19 cellular contexts compared by ENCODE assay signal in genomic region chr1:54600947-54601725, GRCh38. TPM values are rescaled to one million over a fixed set of nuclear protein-coding genes. Genes with fewer than 3 reads are reported as not detected.
A peak's percentile ranks its signal among the peaks of the same experiment; 100 is the strongest.
DNase-seq lines count a peak whose midpoint lies in the region; ATAC-seq, FAIRE-seq and TF ChIP-seq lines count a peak whose summit lies in the region.
"Had no signal": no experiment of that assay in that cellular context is flagged by ENCODE, and none has a peak within 500 bp of the region (broad histone marks: within the 10 kb centered on the region; RNA-seq: fewer than 3 reads in every experiment).

No MANE protein-coding gene starts in this region.

- H3K36me3 ChIP-seq in left ventricle myocardium inferior: peaks cover 74% of the 10 kb centered on the region
- no peaks in the 10 kb centered on the region for H3K36me3 ChIP-seq in H1 (ENCODE audit: control insufficient read depth in 2 of 4, insufficient read depth in 4 of 4, low read length in 3 of 4)
- H3K36me3 ChIP-seq: HAP-1 had no signal

- H2BK20ac ChIP-seq in H1 (ENCODE audit: low read length): no peak overlapping the region

- no peak overlapping the region for H2AFZ ChIP-seq in H1 (ENCODE audit: low read length)

- no peak overlapping the region for H3K4me3 Mint-ChIP-seq in nephron

- H3K4me1 ChIP-seq in left ventricle myocardium inferior (no peaks in the 10 kb centered on the region), H1 (replicated peaks in 1 of 4; ENCODE audit: control insufficient read depth in 3 of 4, insufficient read depth in 4 of 4, low read length in 3 of 4) (no peaks in the 10 kb centered on the region; a peak in 1 of 7 replicates)
- H3K4me1 ChIP-seq: HAP-1 had no signal

- no peak overlapping the region for H3K14ac ChIP-seq in H1 (ENCODE audit: insufficient read length)

- TF ChIP-seq POLR2A in H1 (IDR thresholded peaks at IDR 0.05; ENCODE audit: control extremely low read depth in 1 of 2, low read depth in 2 of 2, low read length in 2 of 2): no peak

- TF ChIP-seq CTCF in left ventricle myocardium inferior (IDR thresholded peaks at IDR 0.05; ENCODE audit: borderline replicate concordance) (no peak), H1 (IDR thresholded peaks at IDR 0.05; ENCODE audit: control extremely low read depth in 1 of 3, insufficient read depth in 1 of 3, low read depth in 1 of 3, low read length in 3 of 3) (no peak), nephron (IDR thresholded peaks at IDR 0.05; ENCODE audit: unreplicated experiment in 3 of 3) (no peak)

- H4K8ac ChIP-seq in H1 (ENCODE audit: extremely low read depth, insufficient read depth, low read length): no peak overlapping the region

- no peaks in the 10 kb centered on the region for H3K36me3 Mint-ChIP-seq in nephron (ENCODE audit: low read depth)

- H4K91ac ChIP-seq in H1 (replicated peaks; ENCODE audit: insufficient read length, low read length): no peak overlapping the region

- no peak overlapping the region for H3K9ac ChIP-seq in H1 (replicated peaks in 1 of 4; ENCODE audit: extremely low read depth in 1 of 4, low read depth in 3 of 4, low read length in 3 of 4)

- TF ChIP-seq EP300 in H1 (IDR thresholded peaks at IDR 0.05; ENCODE audit: borderline replicate concordance in 1 of 2, low read depth in 2 of 2, low read length in 2 of 2): no peak

- no peak for ATAC-seq in GM21390 (IDR thresholded peaks at IDR 0.05; ENCODE audit: unreplicated experiment)
- ATAC-seq: K562 had no signal

- intact Hi-C loops in left ventricle myocardium inferior (cut with micrococcal nuclease) (no loop called here), cardiac septum (cut with DNase I) (no loop called here)

- H2BK120ac ChIP-seq in H1 (replicated peaks; ENCODE audit: low read depth, low read length): no peak overlapping the region

- peak overlapping the region; percentile 16 for H3K27ac ChIP-seq in left ventricle myocardium inferior (replicated peaks)
- H3K27ac ChIP-seq in H1 (ENCODE audit: low read depth, low read length): no peak overlapping the region
- H3K27ac ChIP-seq: BLaER1 treated with 17β-estradiol and CSF1 and Interleukin-3, amounts not matched to agents 10 nM and 100 nM had no signal

- TF ChIP-seq RAD21 in H1 (IDR thresholded peaks at IDR 0.05 in 1 of 2, conservative IDR thresholded peaks at IDR 0.05 in 1 of 2; ENCODE audit: low read depth in 2 of 2, low read length in 2 of 2): no peak

- POLR2A ChIA-PET in H1 (lab: Charles Lee; ENCODE audit: partially characterized antibody): interaction anchor here (1.1 kb wide), 1 partner anchor 12 kb away, joined by 3 read pairs; no protein-coding TSS in a partner anchor

- H3K4me3 ChIP-seq in left ventricle myocardium inferior (no peak overlapping the region), H1 (ENCODE audit: extremely low read depth in 1 of 4, insufficient read depth in 2 of 4, low read depth in 3 of 4, low read length in 4 of 4) (no peak overlapping the region)
- H3K4me3 ChIP-seq: BLaER1 treated with 17β-estradiol and CSF1 and Interleukin-3, amounts not matched to agents 10 nM and 100 nM; HAP-1; K562 had no signal

- H3K27ac Mint-ChIP-seq in nephron: peak overlapping the region; percentile 40 to 81 (median 71)

- no peak overlapping the region for H4K5ac ChIP-seq in H1 (ENCODE audit: insufficient read length, low read depth, low read length)

- H3K4me2 ChIP-seq in H1 (ENCODE audit: insufficient read depth in 1 of 2, low read depth in 2 of 2, low read length in 2 of 2): no peak overlapping the region
- H3K4me2 ChIP-seq: BLaER1 treated with 17β-estradiol and CSF1 and Interleukin-3, amounts not matched to agents 10 nM and 100 nM had no signal

- CTCF ChIA-PET in H1 (lab: Charles Lee; ENCODE audit: partially characterized antibody): no interaction called here

- no peak overlapping the region for H3K56ac ChIP-seq in H1 (replicated peaks; ENCODE audit: insufficient read length, low read depth, low read length)

- H3K4ac ChIP-seq in H1 (replicated peaks; ENCODE audit: insufficient read length, low read depth, low read length): no peak overlapping the region

- H3K23ac ChIP-seq in H1 (ENCODE audit: insufficient read length): no peak overlapping the region

- H3K9me3 ChIP-seq in left ventricle myocardium inferior (replicated peaks) (no peaks in the 10 kb centered on the region), H1 (ENCODE audit: insufficient read depth in 2 of 2, low read depth in 1 of 2, low read length in 1 of 2) (no peaks in the 10 kb centered on the region)
- H3K9me3 ChIP-seq: BLaER1 treated with 17β-estradiol and CSF1 and Interleukin-3, amounts not matched to agents 10 nM and 100 nM; HAP-1 had no signal

- peak overlapping the region; percentile 60; the same call in 1 of the 2 replicates for H2AK5ac ChIP-seq in H1 (ENCODE audit: low read depth, low read length)

- H3K9me3 Mint-ChIP-seq in nephron: no peaks in the 10 kb centered on the region

- no peaks in the 10 kb centered on the region for H3K79me1 ChIP-seq in H1 (ENCODE audit: low read depth, low read length)

- H3K27me3 ChIP-seq in left ventricle myocardium inferior (ENCODE audit: low read depth): no peaks in the 10 kb centered on the region
- H3K27me3 ChIP-seq in H1 (replicated peaks in 1 of 4; ENCODE audit: control insufficient read depth in 3 of 4, extremely low read depth in 1 of 4, insufficient read depth in 3 of 4, low read length in 3 of 4): no peaks in the 10 kb centered on the region
- H3K27me3 ChIP-seq: BLaER1 treated with 17β-estradiol and CSF1 and Interleukin-3, amounts not matched to agents 10 nM and 100 nM had no signal

- no peaks in the 10 kb centered on the region for H3K27me3 Mint-ChIP-seq in nephron (ENCODE audit: low read depth)

- FAIRE-seq in H1 (lab: Jason Lieb, UNC) (no peak), urothelium cell line (lab: Jason Lieb, UNC) (peak; percentile 55)
- FAIRE-seq: A204.1, HTR-8/SVneo, K562 had no signal

- no peaks in the 10 kb centered on the region for H3K79me2 ChIP-seq in H1 (ENCODE audit: control insufficient read depth in 1 of 2, insufficient read depth in 2 of 2, low read length in 2 of 2)

- 87% methylated on average over 12 of the region's 21 CpGs; no CpG with 5 or more reads in 1 of the 2 experiments for WGBS in H1 (ENCODE audit: extremely low coverage in 1 of 2, insufficient coverage in 1 of 2, insufficient read length in 1 of 2, insufficient replicate concordance in 2 of 2, low coverage in 1 of 2, low lambda C conversion rate in 2 of 2, missing lambda C conversion rate in 1 of 2), 2 experiments

- H3K18ac ChIP-seq in H1 (ENCODE audit: extremely low read depth, low read length): no peak overlapping the region

- peak overlapping the region; percentile 6; the same call in 1 of the 2 replicates for H2BK15ac ChIP-seq in H1 (ENCODE audit: low read length)

- peak overlapping the region; percentile 28 for H2BK5ac ChIP-seq in H1 (ENCODE audit: low read depth, low read length)

- DNase-seq in left ventricle myocardium inferior: no peak
- no peak for DNase-seq in cardiac septum (ENCODE audit: low spot score)
- DNase-seq in H1 (ENCODE audit: low read depth in 1 of 2, low spot score in 2 of 2): no peak
- DNase-seq in urothelium cell line (ENCODE audit: low spot score): no peak
- no peak for DNase-seq in HT-29 (ENCODE audit: low spot score)
- DNase-seq: DMS79 treated with DMSO at 0.1 percent for 48 hours, NCI-H1436, NCI-H2029, NCI-H2171 treated with DMSO at 0.1 percent for 48 hours, NCI-H748 treated with DMSO at 0.1 percent for 48 hours had no signal

- no peak overlapping the region for H2BK12ac ChIP-seq in H1 (ENCODE audit: low read depth, low read length)

- peaks cover 0 to 4% of the 10 kb centered on the region in 2 experiments for H4K20me1 ChIP-seq in H1 (replicated peaks in 1 of 2; ENCODE audit: control insufficient read depth in 1 of 2, insufficient read depth in 2 of 2, low read length in 2 of 2)

- H3K23me2 ChIP-seq in H1 (ENCODE audit: low read depth, low read length): no peaks in the 10 kb centered on the region

- H3K4me1 Mint-ChIP-seq in nephron: peaks cover 14% of the 10 kb centered on the region

RNA-seq across cellular contexts. Expression of gene FAM151A, which starts 22.2 kb away (rescaled TPM):
- total RNA-seq in left ventricle myocardium inferior (0.80 TPM), cardiac septum (0.22 TPM)
- not detected in 2 replicates for total RNA-seq in H1 (2021; fragmentation: NEBNext Ultra II Directional; extraction: Animal tissue kit (Norgen Biotek cat#: 25700))
- 0.08 TPM in 1 of 2 replicates, not detected in the other for polyA plus RNA-seq in H1 (2011; rRNA removed)
- polyA plus RNA-seq in H1 (2011; cell fraction: cytosol; rRNA removed): 0.08 TPM
- 0.07 TPM for polyA plus RNA-seq in H1 (2011; cell fraction: nucleus; rRNA removed)
- not detected in 4 replicates for polyA plus RNA-seq in H1 (2012, experiment 1 of 2)
- not detected for polyA plus RNA-seq in H1 (2012, experiment 2 of 2)
- polyA plus RNA-seq in H1 (2013, experiment 1 of 2): 0.08 TPM
- 0.06 TPM for polyA plus RNA-seq in H1 (2013, experiment 2 of 2)
- not detected in 2 replicates for polyA minus RNA-seq in H1 (2011; rRNA and poly(A)+ RNA removed)
- not detected for polyA minus RNA-seq in H1 (2011; cell fraction: cytosol; rRNA and poly(A)+ RNA removed)
- polyA minus RNA-seq in H1 (2011; cell fraction: nucleus; rRNA and poly(A)+ RNA removed): not detected
- not detected in 2 replicates for total RNA-seq in HT-29 (2014; rRNA removed; shearing (Covaris generic))
- total RNA-seq: K562, NCI-H460 had no signal
- polyA plus RNA-seq: K562 had no signal

RNA-seq across cellular contexts. Expression of gene MROH7, which starts 40.5 kb away (rescaled TPM):
- total RNA-seq in left ventricle myocardium inferior: 6.8 TPM
- total RNA-seq in cardiac septum: 14.3 TPM
- total RNA-seq in H1 (2021; fragmentation: NEBNext Ultra II Directional; extraction: Animal tissue kit (Norgen Biotek cat#: 25700)): 0.07 TPM in 1 of 2 replicates, not detected in the other
- polyA plus RNA-seq in H1 (2011; rRNA removed): 0.20 and 0.27 TPM in 2 replicates
- polyA plus RNA-seq in H1 (2011; cell fraction: cytosol; rRNA removed): 0.19 TPM
- polyA plus RNA-seq in H1 (2011; cell fraction: nucleus; rRNA removed): 0.96 TPM
- 0.15 to 0.48 TPM (median 0.28 TPM) in 3 of 4 replicates, not detected in the other for polyA plus RNA-seq in H1 (2012, experiment 1 of 2)
- polyA plus RNA-seq in H1 (2012, experiment 2 of 2): not detected
- polyA plus RNA-seq in H1 (2013, experiment 1 of 2): 0.08 TPM
- 0.04 TPM for polyA plus RNA-seq in H1 (2013, experiment 2 of 2)
- polyA minus RNA-seq in H1 (2011; rRNA and poly(A)+ RNA removed): 0.51 and 0.66 TPM in 2 replicates
- not detected for polyA minus RNA-seq in H1 (2011; cell fraction: cytosol; rRNA and poly(A)+ RNA removed)
- 1.9 TPM for polyA minus RNA-seq in H1 (2011; cell fraction: nucleus; rRNA and poly(A)+ RNA removed)
- 0.15 and 0.23 TPM in 2 replicates for total RNA-seq in HT-29 (2014; rRNA removed; shearing (Covaris generic))
- total RNA-seq: G401, K562, NCI-H460 had no signal
- polyA plus RNA-seq: K562 had no signal

RNA-seq across cellular contexts. Expression of gene ACOT11, which starts 53.1 kb away (rescaled TPM):
- total RNA-seq in left ventricle myocardium inferior (64.8 TPM), cardiac septum (44.1 TPM)
- 3.5 and 3.8 TPM in 2 replicates for total RNA-seq in H1 (2021; fragmentation: NEBNext Ultra II Directional; extraction: Animal tissue kit (Norgen Biotek cat#: 25700))
- polyA plus RNA-seq in H1 (2011; rRNA removed): 4.5 and 5.6 TPM in 2 replicates
- polyA plus RNA-seq in H1 (2011; cell fraction: cytosol; rRNA removed): 4.2 TPM
- polyA plus RNA-seq in H1 (2011; cell fraction: nucleus; rRNA removed): 9.9 TPM
- 2.9 to 4.1 TPM (median 3.4 TPM) in 4 replicates for polyA plus RNA-seq in H1 (2012, experiment 1 of 2)
- polyA plus RNA-seq in H1 (2012, experiment 2 of 2): 3.2 TPM
- 2.8 TPM for polyA plus RNA-seq in H1 (2013, experiment 1 of 2)
- polyA plus RNA-seq in H1 (2013, experiment 2 of 2): 2.5 TPM
- polyA minus RNA-seq in H1 (2011; rRNA and poly(A)+ RNA removed): 6.1 and 6.3 TPM in 2 replicates
- polyA minus RNA-seq in H1 (2011; cell fraction: cytosol; rRNA and poly(A)+ RNA removed): 1.8 TPM
- polyA minus RNA-seq in H1 (2011; cell fraction: nucleus; rRNA and poly(A)+ RNA removed): 8.7 TPM
- total RNA-seq in HT-29 (2014; rRNA removed; shearing (Covaris generic)): 23.4 and 24.4 TPM in 2 replicates
